Comparison of ENCODE assay signal across 8 cellular contexts in genomic region chr3:138835177-138835757, GRCh38. TPM values are rescaled to one million over a fixed set of nuclear protein-coding genes. Genes with fewer than 3 reads are reported as not detected.
A peak's percentile ranks its signal among the peaks of the same experiment; 100 is the strongest.
DNase-seq lines count a peak whose midpoint lies in the region; ATAC-seq and TF ChIP-seq lines count a peak whose summit lies in the region.

No MANE protein-coding gene starts in this region.

- H3K36me3 ChIP-seq in upper lobe of right lung: no peaks in the 10 kb centered on the region

- intact Hi-C loops in upper lobe of right lung (cut with DNase I): no loop called here

- no peaks in the 10 kb centered on the region for H3K27me3 ChIP-seq in upper lobe of right lung

- TF ChIP-seq CTCF in upper lobe of right lung (IDR thresholded peaks at IDR 0.05): no peak

- no peaks in the 10 kb centered on the region for H3K9me3 ChIP-seq in upper lobe of right lung

- peak; percentile 35 for DNase-seq in Jurkat, Clone E6-1 (ENCODE audit: low read depth, low spot score)
- DNase-seq in caudate nucleus (lab: John Stamatoyannopoulos, UW): peak in 2 of 61 donors; percentile 50 to 78
- peak; percentile 69 for DNase-seq in medulla oblongata (ENCODE audit: extremely low spot score)
- DNase-seq in upper lobe of right lung: no peak
- no peak for DNase-seq in NCI-H1092 (lab: John Stamatoyannopoulos, UW)
- no peak for DNase-seq in midbrain (lab: John Stamatoyannopoulos, UW)

- peak overlapping the region; percentile 52 for H3K4me3 ChIP-seq in Jurkat, Clone E6-1 (ENCODE audit: low read length)
- peak overlapping the region; percentile 90 for H3K4me3 ChIP-seq in upper lobe of right lung

- peak overlapping the region; percentile 98 for H3K27ac ChIP-seq in caudate nucleus (ENCODE audit: low read depth, low read length)
- peak overlapping the region; percentile 92 for H3K27ac ChIP-seq in upper lobe of right lung

- ATAC-seq in GM18502 (IDR thresholded peaks at IDR 0.05; ENCODE audit: poor library complexity, unreplicated experiment): peak; percentile 5
- no peak for ATAC-seq in upper lobe of right lung
- ATAC-seq in HG03457 (IDR thresholded peaks at IDR 0.05; ENCODE audit: unreplicated experiment): no peak

- peaks cover 12% of the 10 kb centered on the region for H3K4me1 ChIP-seq in upper lobe of right lung

RNA-seq across cellular contexts. Expression of gene PIK3CB, which starts 0.5 kb away (rescaled TPM):
- polyA plus RNA-seq in Jurkat, Clone E6-1 (2012; ENCODE audit: insufficient read depth, insufficient read length): 14.1 TPM
- total RNA-seq in upper lobe of right lung: 37.4 TPM

Comparison
In these comparisons a context has a peak if more than half of its experiments do, and no peak if none do; other contexts are left out.
1. DNase-seq: peak in Jurkat, Clone E6-1 (single experiment) and medulla oblongata (single experiment); none in upper lobe of right lung (single experiment), NCI-H1092 (single experiment) and midbrain (single experiment).